In genomic region chr2:207692206-207693065, GRCh38 we compare ENCODE assay signal across 8 cellular contexts. TPM values are rescaled to one million over a fixed set of nuclear protein-coding genes. Genes with fewer than 3 reads are reported as not detected.
DNase-seq lines count a peak whose midpoint lies in the region; ATAC-seq, FAIRE-seq and TF ChIP-seq lines count a peak whose summit lies in the region.

No MANE protein-coding gene starts in this region.

- CTCF ChIA-PET in AG04449 (lab: Yijun Ruan, JAX) = interaction anchor here (1.0 to 1.3 kb wide), 2 partner anchors 9 to 15 kb away, joined by 3 to 4 read pairs; no protein-coding TSS in a partner anchor

- DNase-seq in AG04449 (ENCODE audit: low read depth, low spot score) (no peak), GM12892 (ENCODE audit: insufficient read length) (peak; percentile 31), NCI-H2227 treated with DMSO at 0.1 percent for 48 hours (lab: John Stamatoyannopoulos, UW) (peak; percentile 40), glomerular visceral epithelial cell (ENCODE audit: extremely low spot score) (peak; percentile 30), kidney glomerular epithelial cell (lab: John Stamatoyannopoulos, UW) (no peak)
- peak; percentile 58 for DNase-seq in activated CD8-positive, alpha-beta memory T cell treated with anti-CD3 and anti-CD28 coated beads, Interleukin-2, amount 50 U/mL, for 48 hours
- DNase-seq in stimulated activated CD4-positive, alpha-beta T cell treated with anti-CD3 and anti-CD28 coated beads, Interleukin-12 subunit alpha, Interleukin-12 subunit beta, amount 100 ng/mL, for 48 hours (ENCODE audit: low read depth in 2 of 3, low spot score in 1 of 3) = peak; percentile 4 to 27 (median 17)

- TF ChIP-seq CTCF in AG04449 (IDR thresholded peaks at IDR 0.05; ENCODE audit: insufficient read depth, low read length, missing control alignments) = peak; percentile 33

- no peak overlapping the region for H3K4me3 ChIP-seq in AG04449 (ENCODE audit: low read depth, low read length)

- no peak for ATAC-seq in GM21367 (IDR thresholded peaks at IDR 0.05; ENCODE audit: unreplicated experiment)

- FAIRE-seq in GM12892 (lab: Jason Lieb, UNC) = peak; percentile 50

- TF ChIP-seq POLR2A in GM12892 (IDR thresholded peaks at IDR 0.05; ENCODE audit: low read depth, low read length) = no peak

- POLR2A ChIA-PET in AG04449 (lab: Yijun Ruan, JAX) = no interaction called here

RNA-seq across cellular contexts. Expression of gene CCNYL1, which starts 19.0 kb away (rescaled TPM):
- polyA plus RNA-seq in GM12892 (2012; ENCODE audit: missing spikeins) = 3.9 TPM

Comparison
In these comparisons a context has a peak if more than half of its experiments do, and no peak if none do; other contexts are left out.
1. DNase-seq: peak in GM12892 (single experiment), NCI-H2227 treated with DMSO at 0.1 percent for 48 hours (single experiment), activated CD8-positive, alpha-beta memory T cell treated with anti-CD3 and anti-CD28 coated beads, Interleukin-2, amount 50 U/mL, for 48 hours (single experiment), glomerular visceral epithelial cell (single experiment) and stimulated activated CD4-positive, alpha-beta T cell treated with anti-CD3 and anti-CD28 coated beads, Interleukin-12 subunit alpha, Interleukin-12 subunit beta, amount 100 ng/mL, for 48 hours (3 of 3); none in AG04449 (single experiment) and kidney glomerular epithelial cell (single experiment).